In the genomic region with DNA sequence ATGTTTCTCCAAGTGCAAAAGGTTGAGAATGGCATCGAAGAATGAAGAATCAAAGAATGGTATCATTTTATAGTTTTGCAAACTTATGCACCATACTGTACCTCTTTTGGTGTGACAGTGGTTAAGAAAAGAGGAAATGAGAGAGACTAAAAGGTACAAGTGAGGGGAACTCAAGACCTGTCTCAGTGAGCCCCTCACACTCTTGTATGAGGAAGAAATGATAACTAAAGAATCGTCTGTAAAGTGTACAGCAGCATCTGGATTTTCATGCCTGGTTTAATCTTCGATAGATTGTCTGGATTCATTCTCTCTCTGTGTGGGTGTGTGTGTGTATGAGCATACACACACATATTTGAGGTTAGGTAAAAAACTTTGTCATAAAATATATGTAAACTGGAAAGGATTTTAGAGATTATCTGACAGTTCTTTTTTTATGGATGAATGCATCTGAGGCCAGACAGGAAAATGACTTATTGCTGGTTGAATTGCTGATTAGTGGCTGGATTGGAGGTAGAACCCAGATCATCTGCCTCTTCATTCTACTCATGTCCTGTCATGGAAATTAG, we compare ENCODE assay signal across 8 cellular contexts. TPM values are rescaled to one million over a fixed set of nuclear protein-coding genes. Genes with fewer than 3 reads are reported as not detected.
DNase-seq lines count a peak whose midpoint lies in the region; ATAC-seq and TF ChIP-seq lines count a peak whose summit lies in the region.

No MANE protein-coding gene starts in this region.

- no peak overlapping the region for H2AFZ ChIP-seq in fibroblast of lung (ENCODE audit: low read length)

- peaks cover 49% of the 10 kb centered on the region for H3K4me1 ChIP-seq in fibroblast of lung (ENCODE audit: control insufficient read depth, extremely low read depth, insufficient read depth, low read length)

- no peak overlapping the region for H3K9ac ChIP-seq in fibroblast of lung (ENCODE audit: insufficient read depth, low read length)

- peak overlapping the region; percentile 61 for H3K4me2 ChIP-seq in fibroblast of lung (ENCODE audit: extremely low read depth, insufficient read depth, low read length)

- no peaks in the 10 kb centered on the region for H4K20me1 ChIP-seq in fibroblast of lung (ENCODE audit: control insufficient read depth, extremely low read depth, insufficient read depth, low read length)

- no peak for DNase-seq in MG63
- DNase-seq in fibroblast of lung (ENCODE audit: low read depth in 2 of 2), result peak in 1 of 2 donors; percentile 95
- no peak for DNase-seq in NCI-H510A treated with DMSO at 0.1 percent for 48 hours (lab: John Stamatoyannopoulos, UW)
- no peak for DNase-seq in substantia nigra (lab: John Stamatoyannopoulos, UW)
- DNase-seq in NCI-H187 (lab: John Stamatoyannopoulos, UW), result no peak
- no peak for DNase-seq in NCI-H446 (lab: John Stamatoyannopoulos, UW)

- no peaks in the 10 kb centered on the region; the same call in 1 of the 2 replicates for H3K9me3 ChIP-seq in MG63
- no peaks in the 10 kb centered on the region for H3K9me3 ChIP-seq in fibroblast of lung (ENCODE audit: control insufficient read depth, insufficient read depth, low read depth, low read length)

- H3K36me3 ChIP-seq in MG63, result peaks cover 11% of the 10 kb centered on the region; the same call in 1 of the 2 replicates
- peaks cover 2% of the 10 kb centered on the region for H3K36me3 ChIP-seq in fibroblast of lung (ENCODE audit: control insufficient read depth, insufficient read depth, low read length)

- peaks cover 19% of the 10 kb centered on the region for H3K79me2 ChIP-seq in fibroblast of lung (ENCODE audit: control insufficient read depth, insufficient read depth, low read length)

- peak overlapping the region; percentile 64 for H3K27ac ChIP-seq in fibroblast of lung (ENCODE audit: insufficient read depth, low read length)
- H3K27ac ChIP-seq in substantia nigra (ENCODE audit: low read depth, low read length, poor library complexity, severe bottlenecking), result no peak overlapping the region

- H3K4me3 ChIP-seq in MG63, result peak overlapping the region; percentile 13
- H3K4me3 ChIP-seq in fibroblast of lung (replicated peaks in 1 of 4; ENCODE audit: control extremely low read depth in 1 of 4, insufficient read depth in 1 of 4, low read depth in 3 of 4, low read length in 4 of 4), result no peak overlapping the region

- H3K27me3 ChIP-seq in MG63 (no peaks in the 10 kb centered on the region), fibroblast of lung (ENCODE audit: control insufficient read depth, insufficient read depth, low read length) (no peaks in the 10 kb centered on the region)

- no peak for TF ChIP-seq CTCF in fibroblast of lung (conservative IDR thresholded peaks at IDR 0.05 in 1 of 2, IDR thresholded peaks at IDR 0.05 in 1 of 2; ENCODE audit: low read depth in 1 of 2, low read length in 2 of 2)

- peak; percentile 70 for ATAC-seq in GM18508 (IDR thresholded peaks at IDR 0.05; ENCODE audit: insufficient read depth, unreplicated experiment)
- ATAC-seq in GM21825 (IDR thresholded peaks at IDR 0.05; ENCODE audit: unreplicated experiment), result peak; percentile 53

RNA-seq across cellular contexts. Expression of a gene that starts 15.9 kb away (rescaled TPM):
- 331 and 535 TPM in 2 replicates for total RNA-seq in MG63 (2014; rRNA removed; shearing (Covaris generic); ENCODE audit: low replicate concordance)
- 883 and 1,357 TPM in 2 replicates for total RNA-seq in fibroblast of lung
- polyA plus RNA-seq in fibroblast of lung, result 644 and 940 TPM in 2 replicates
- 373 and 531 TPM in 2 replicates for polyA plus RNA-seq in fibroblast of lung (2012)
- polyA minus RNA-seq in fibroblast of lung (ENCODE audit: low replicate concordance), result 337 and 510 TPM in 2 replicates
